In genomic region chr19:36169084-36169760, GRCh38 we compare ENCODE assay signal across 11 cellular contexts. TPM values are rescaled to one million over a fixed set of nuclear protein-coding genes. Genes with fewer than 3 reads are reported as not detected.
A peak's percentile ranks its signal among the peaks of the same experiment; 100 is the strongest.
DNase-seq lines count a peak whose midpoint lies in the region; ATAC-seq and TF ChIP-seq lines count a peak whose summit lies in the region.
"Had no signal": no experiment of that assay in that cellular context is flagged by ENCODE, and none has a peak within 500 bp of the region (broad histone marks: within the 10 kb centered on the region; RNA-seq: fewer than 3 reads in every experiment).

No MANE protein-coding gene starts in this region.

- peaks cover 0 to 2% of the 10 kb centered on the region in 2 donors for H3K4me1 Mint-ChIP-seq in natural killer cell treated with Interleukin-12 subunit alpha and Interleukin-12 subunit beta and Interleukin-15 and Interleukin-18, amount 100 ng/mL, for 72 hours (ENCODE audit: low read depth in 2 of 2)

- TF ChIP-seq CTCF in cardiac muscle cell (IDR thresholded peaks at IDR 0.05; ENCODE audit: low read depth, low read length) (no peak), stomach (IDR thresholded peaks at IDR 0.05) (no peak)

- DNase-seq in M059J (ENCODE audit: low read depth) (peak; percentile 81), NCI-H748 treated with DMSO at 0.1 percent for 48 hours (lab: John Stamatoyannopoulos, UW) (peak; percentile 60), cardiac muscle cell (ENCODE audit: low read depth in 1 of 2, low spot score in 1 of 2) (peak in 1 of 2 donors; percentile 13), stomach (peak; percentile 35), erythroblast (lab: John Stamatoyannopoulos, UW) (no peak)
- no peak for DNase-seq in natural killer cell treated with Interleukin-12 subunit alpha and Interleukin-12 subunit beta and Interleukin-15 and Interleukin-18, amount 100 ng/mL, for 72 hours (ENCODE audit: low spot score)
- DNase-seq: cortex of kidney had no signal

- H3K36me3 ChIP-seq in cardiac muscle cell, result no peaks in the 10 kb centered on the region
- H3K36me3 ChIP-seq in stomach, result peaks cover 0 to 14% (median 11%) of the 10 kb centered on the region in 4 donors

- H3K27ac ChIP-seq in cardiac muscle cell, result peak overlapping the region; percentile 48
- peak overlapping the region; percentile 59 to 77 (median 75) for H3K27ac ChIP-seq in stomach
- H3K27ac ChIP-seq: HL-60 had no signal

- H3K4me3 ChIP-seq in cardiac muscle cell, result no peak overlapping the region
- H3K4me3 ChIP-seq in stomach, result no peak overlapping the region

- TF ChIP-seq POLR2A in stomach (IDR thresholded peaks at IDR 0.05) (no peak), erythroblast (IDR thresholded peaks at IDR 0.05; ENCODE audit: low read length) (no peak)

- ATAC-seq in HG02798 (IDR thresholded peaks at IDR 0.05; ENCODE audit: poor library complexity, unreplicated experiment) (no peak), GM21423 (IDR thresholded peaks at IDR 0.05; ENCODE audit: unreplicated experiment) (no peak)
- no peak for ATAC-seq in natural killer cell treated with Interleukin-12 subunit alpha and Interleukin-12 subunit beta and Interleukin-15 and Interleukin-18, amount 100 ng/mL, for 72 hours
- ATAC-seq: Panc1 had no signal

- no peaks in the 10 kb centered on the region for H3K27me3 Mint-ChIP-seq in natural killer cell treated with Interleukin-12 subunit alpha and Interleukin-12 subunit beta and Interleukin-15 and Interleukin-18, amount 100 ng/mL, for 72 hours

- no peak overlapping the region for H3K4me3 Mint-ChIP-seq in natural killer cell treated with Interleukin-12 subunit alpha and Interleukin-12 subunit beta and Interleukin-15 and Interleukin-18, amount 100 ng/mL, for 72 hours

- H3K9me3 Mint-ChIP-seq in natural killer cell treated with Interleukin-12 subunit alpha and Interleukin-12 subunit beta and Interleukin-15 and Interleukin-18, amount 100 ng/mL, for 72 hours, result no peaks in the 10 kb centered on the region

- WGBS in stomach, 5 donors, result 20 to 36% (median 24%) methylated on average over 9 of the region's 9 CpGs

- TF ChIP-seq EP300 in stomach (IDR thresholded peaks at IDR 0.05), result no peak

- intact Hi-C loops in stomach (cut with DNase I; ENCODE audit: low total_unique reads), result loop anchor here (5.0 kb wide), 1 partner anchor 47 kb away; no protein-coding TSS in a partner anchor

- H3K9me3 ChIP-seq in cardiac muscle cell (ENCODE audit: low read depth), result no peaks in the 10 kb centered on the region
- no peaks in the 10 kb centered on the region for H3K9me3 ChIP-seq in stomach

- H3K4me1 ChIP-seq in cardiac muscle cell (ENCODE audit: low read depth) (no peaks in the 10 kb centered on the region), stomach (peaks cover 12 to 25% (median 19%) of the 10 kb centered on the region in 4 donors)

- H3K36me3 Mint-ChIP-seq in natural killer cell treated with Interleukin-12 subunit alpha and Interleukin-12 subunit beta and Interleukin-15 and Interleukin-18, amount 100 ng/mL, for 72 hours, result no peaks in the 10 kb centered on the region

- H3K27me3 ChIP-seq in cardiac muscle cell (no peaks in the 10 kb centered on the region), stomach (no peaks in the 10 kb centered on the region)

- no peak overlapping the region for H3K27ac Mint-ChIP-seq in natural killer cell treated with Interleukin-12 subunit alpha and Interleukin-12 subunit beta and Interleukin-15 and Interleukin-18, amount 100 ng/mL, for 72 hours

RNA-seq across cellular contexts. Expression of gene COX7A1, which starts 17.0 kb away (rescaled TPM):
- not detected in 2 replicates for total RNA-seq in M059J (2014; rRNA removed; shearing (Covaris generic))
- total RNA-seq in cardiac muscle cell, result 1.2 TPM in 1 of 2 replicates, not detected in the other
- polyA plus RNA-seq in cardiac muscle cell, result 1.4 and 6.5 TPM in 2 replicates
- total RNA-seq in stomach, result 10 to 100 TPM in 2 of 5 donors, 1 to 10 TPM in 2, not detected in 1; 4.0 to 21.0 (median 10.4) TPM
- 10 to 100 TPM; 31.9 to 43.4 (median 32.7) TPM for polyA plus RNA-seq in stomach
- not detected for total RNA-seq in natural killer cell treated with Interleukin-12 subunit alpha and Interleukin-12 subunit beta and Interleukin-15 and Interleukin-18, amount 100 ng/mL, for 72 hours

RNA-seq across cellular contexts. Expression of gene CAPNS1, which starts 29.4 kb away (rescaled TPM):
- total RNA-seq in M059J (2014; rRNA removed; shearing (Covaris generic)), result 425 and 426 TPM in 2 replicates
- 198 and 384 TPM in 2 replicates for total RNA-seq in cardiac muscle cell
- polyA plus RNA-seq in cardiac muscle cell, result 294 and 413 TPM in 2 replicates
- 100 to 1,000 TPM in 4 of 5 donors, 10 to 100 TPM in 1; 93.7 to 188 (median 115) TPM for total RNA-seq in stomach
- 100 to 1,000 TPM; 500 to 575 (median 554) TPM for polyA plus RNA-seq in stomach
- total RNA-seq in natural killer cell treated with Interleukin-12 subunit alpha and Interleukin-12 subunit beta and Interleukin-15 and Interleukin-18, amount 100 ng/mL, for 72 hours, result 100 to 1,000 TPM; 175 to 437 TPM

RNA-seq across cellular contexts. Expression of gene ZNF565, which starts 45.2 kb away (rescaled TPM):
- total RNA-seq in M059J (2014; rRNA removed; shearing (Covaris generic)), result 2.2 and 3.6 TPM in 2 replicates
- total RNA-seq in cardiac muscle cell (1.2 and 2.5 TPM in 2 replicates), stomach (10 to 100 TPM in 1 of 5 donors, 1 to 10 TPM in 3, under 1 TPM in 1; 0.45 to 16.3 (median 2.3) TPM)
- polyA plus RNA-seq in cardiac muscle cell (3.8 and 4.4 TPM in 2 replicates), stomach (1 to 10 TPM; 2.1 to 3.4 (median 2.3) TPM)
- total RNA-seq in natural killer cell treated with Interleukin-12 subunit alpha and Interleukin-12 subunit beta and Interleukin-15 and Interleukin-18, amount 100 ng/mL, for 72 hours, result 1 to 10 TPM; 3.2 to 4.3 TPM

RNA-seq across cellular contexts. Expression of gene ZNF146, which starts 45.7 kb away (rescaled TPM):
- 72.9 and 95.5 TPM in 2 replicates for total RNA-seq in M059J (2014; rRNA removed; shearing (Covaris generic))
- total RNA-seq in cardiac muscle cell, result 57.4 and 83.4 TPM in 2 replicates
- 39.8 and 57.0 TPM in 2 replicates for polyA plus RNA-seq in cardiac muscle cell
- total RNA-seq in stomach, result 100 to 1,000 TPM in 1 of 5 donors, 10 to 100 TPM in 3, 1 to 10 TPM in 1; 8.7 to 108 (median 63.5) TPM
- polyA plus RNA-seq in stomach, result 10 to 100 TPM; 19.2 to 24.7 (median 22.2) TPM
- total RNA-seq in natural killer cell treated with Interleukin-12 subunit alpha and Interleukin-12 subunit beta and Interleukin-15 and Interleukin-18, amount 100 ng/mL, for 72 hours, result 10 to 100 TPM; 72.4 to 72.8 TPM

RNA-seq across cellular contexts. Expression of gene TBCB, which starts 54.0 kb away (rescaled TPM):
- 307 and 372 TPM in 2 replicates for total RNA-seq in M059J (2014; rRNA removed; shearing (Covaris generic))
- total RNA-seq in cardiac muscle cell, result 177 and 261 TPM in 2 replicates
- polyA plus RNA-seq in cardiac muscle cell, result 202 and 268 TPM in 2 replicates
- 100 to 1,000 TPM in 1 of 5 donors, 10 to 100 TPM in 4; 32.1 to 263 (median 71.0) TPM for total RNA-seq in stomach
- 100 to 1,000 TPM; 137 to 165 (median 140) TPM for polyA plus RNA-seq in stomach
- 100 to 1,000 TPM; 130 to 141 TPM for total RNA-seq in natural killer cell treated with Interleukin-12 subunit alpha and Interleukin-12 subunit beta and Interleukin-15 and Interleukin-18, amount 100 ng/mL, for 72 hours

Comparison
In these comparisons a context has a peak if more than half of its experiments do, and no peak if none do; other contexts are left out.
1. DNase-seq: peak in M059J (single experiment), NCI-H748 treated with DMSO at 0.1 percent for 48 hours (single experiment) and stomach (single experiment); none in erythroblast (0 of 2) and natural killer cell treated with Interleukin-12 subunit alpha and Interleukin-12 subunit beta and Interleukin-15 and Interleukin-18, amount 100 ng/mL, for 72 hours (single experiment).